ENCODE assay signal across 1 cellular context in the genomic region with DNA sequence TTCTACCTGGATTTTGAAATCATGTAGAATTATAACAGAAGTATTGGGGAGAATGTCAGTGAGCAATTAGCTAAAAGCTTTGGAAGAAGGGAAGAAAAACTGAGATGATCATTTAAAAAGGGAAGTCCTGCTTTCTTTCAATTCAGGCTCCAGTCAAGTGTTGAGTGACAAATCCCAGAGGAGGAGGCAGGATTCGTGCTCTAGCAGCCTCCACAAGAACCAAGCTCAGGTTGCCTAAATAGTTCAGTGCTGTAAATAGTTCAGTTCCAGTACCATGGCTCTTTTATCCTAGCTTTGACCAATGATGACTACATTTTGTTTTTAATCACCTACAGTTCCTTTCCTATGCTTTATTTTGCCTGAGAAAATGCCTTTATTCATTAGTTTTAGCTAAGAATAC.
TF ChIP-seq lines count a peak whose summit lies in the region.

No MANE protein-coding gene starts in this region.

TF ChIP-seq in IMR-90, 13 proteins besides CTCF, POLR2A, EP300 and RAD21 (continued from another document):
- TF ChIP-seq, protein P1, sequence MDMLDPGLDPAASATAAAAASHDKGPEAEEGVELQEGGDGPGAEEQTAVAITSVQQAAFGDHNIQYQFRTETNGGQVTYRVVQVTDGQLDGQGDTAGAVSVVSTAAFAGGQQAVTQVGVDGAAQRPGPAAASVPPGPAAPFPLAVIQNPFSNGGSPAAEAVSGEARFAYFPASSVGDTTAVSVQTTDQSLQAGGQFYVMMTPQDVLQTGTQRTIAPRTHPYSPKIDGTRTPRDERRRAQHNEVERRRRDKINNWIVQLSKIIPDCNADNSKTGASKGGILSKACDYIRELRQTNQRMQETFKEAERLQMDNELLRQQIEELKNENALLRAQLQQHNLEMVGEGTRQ (IDR thresholded peaks at IDR 0.05; ENCODE audit: low read depth, low read length) = no peak
- TF ChIP-seq RCOR1 (IDR thresholded peaks at IDR 0.05; ENCODE audit: insufficient replicate concordance, low read length) (no peak), MAZ (IDR thresholded peaks at IDR 0.05; ENCODE audit: borderline replicate concordance, low read depth, low read length) (no peak), MXI1 (IDR thresholded peaks at IDR 0.05; ENCODE audit: borderline replicate concordance, low read depth, low read length) (no peak), FOS (IDR thresholded peaks at IDR 0.05; ENCODE audit: low read depth, low read length) (no peak)
